In genomic region chr2:89205153-89205552, GRCh38 we compare ENCODE assay signal across 8 cellular contexts.
DNase-seq lines count a peak whose midpoint lies in the region; ATAC-seq and TF ChIP-seq lines count a peak whose summit lies in the region.
"Not testable (repeated sequence)": the region's sequence is repeated elsewhere in the genome, so short reads cannot be mapped to it uniquely, and the experiment has no call there.

No MANE protein-coding gene starts in this region.

- not testable (repeated sequence) for TF ChIP-seq EP300 in stomach (IDR thresholded peaks at IDR 0.05)

- not testable (repeated sequence) for H3K4me1 Mint-ChIP-seq in Calu3 (ENCODE audit: low read depth, unreplicated experiment); activated naive CD4-positive, alpha-beta T cell treated with anti-CD3 and anti-CD28 coated beads for 36 hours (ENCODE audit: low read depth); natural killer cell

- H3K9me3 ChIP-seq in HAP-1; MM.1S (replicated peaks; ENCODE audit: insufficient read depth, low read length); stomach: not testable (repeated sequence)

- not testable (repeated sequence) for BruUV-seq in Calu3 (replicated peaks; lab: Mats Ljungman, UMichigan)

- 20 to 28% (median 26%) methylated on average over 10 to 11 of the region's 11 CpGs for WGBS in stomach, 5 donors

- H4K20me1 ChIP-seq in MM.1S (ENCODE audit: insufficient read depth, low read length) = not testable (repeated sequence)

- H3K36me3 ChIP-seq in HAP-1 (replicated peaks); MM.1S (replicated peaks; ENCODE audit: insufficient read depth, low read length); stomach: not testable (repeated sequence)

- not testable (repeated sequence) for H3K9ac ChIP-seq in MM.1S (ENCODE audit: low read length)

- TF ChIP-seq CTCF in Calu3 (IDR thresholded peaks at IDR 0.05; ENCODE audit: unreplicated experiment) = not testable (repeated sequence)
- TF ChIP-seq CTCF in MM.1S (IDR thresholded peaks at IDR 0.05; ENCODE audit: low read length) = peak; percentile 43
- peak; percentile 14 for TF ChIP-seq CTCF in natural killer cell (IDR thresholded peaks at IDR 0.05)
- peak in 2 of 7 experiments; percentile 20 to 21 for TF ChIP-seq CTCF in stomach (IDR thresholded peaks at IDR 0.05)

- not testable (repeated sequence) for H3K4me1 ChIP-seq in HAP-1; MM.1S (ENCODE audit: low read length); stomach

- not testable (repeated sequence) for H3K9me2 ChIP-seq in MM.1S (replicated peaks; ENCODE audit: insufficient read depth, low read length)

- H3K27ac ChIP-seq in MM.1S (ENCODE audit: low read length); stomach: not testable (repeated sequence)

- in situ Hi-C loops in HAP-1 (cut with MboI; ENCODE audit: low sequenced_read_pairs); SK-MEL-5 (cut with HindIII; ENCODE audit: low pct_unique_long_range_greater_than_20kb, low sequenced_read_pairs): not testable (repeated sequence)

- H3K4me2 ChIP-seq in MM.1S (ENCODE audit: low read depth, low read length) = not testable (repeated sequence)

- not testable (repeated sequence) for H3K4me3 Mint-ChIP-seq in Calu3 (ENCODE audit: low read depth, unreplicated experiment); activated naive CD4-positive, alpha-beta T cell treated with anti-CD3 and anti-CD28 coated beads for 36 hours; natural killer cell

- H3K27me3 ChIP-seq in HAP-1 (ENCODE audit: low read depth); MM.1S (replicated peaks; ENCODE audit: insufficient read depth, low read length); stomach: not testable (repeated sequence)

- H3K79me2 ChIP-seq in MM.1S (ENCODE audit: low read length) = not testable (repeated sequence)

- not testable (repeated sequence) for H2AFZ ChIP-seq in MM.1S (ENCODE audit: low read length)

- DNase-seq in Calu3 (peak; percentile 67), HAP-1 (ENCODE audit: low spot score in 2 of 2) (peak; percentile 11 to 82), MM.1S (peak; percentile 57), SK-MEL-5 (ENCODE audit: low read depth, low spot score) (peak; percentile 55), glomerular endothelial cell (ENCODE audit: extremely low read depth, low read depth, low spot score) (peak; percentile 3), natural killer cell (peak; percentile 29), stomach (peak; percentile 41)
- peak; percentile 58 for DNase-seq in activated naive CD4-positive, alpha-beta T cell treated with anti-CD3 and anti-CD28 coated beads for 36 hours

- CTCF ChIA-PET in Calu3 (lab: Charles Lee); activated naive CD4-positive, alpha-beta T cell treated with anti-CD3 and anti-CD28 coated beads for 36 hours (lab: Charles Lee): not testable (repeated sequence)

- TF ChIP-seq POLR2A in stomach (IDR thresholded peaks at IDR 0.05) = not testable (repeated sequence)

- intact Hi-C loops in Calu3 (cut with micrococcal nuclease; ENCODE audit: unreplicated experiment); activated naive CD4-positive, alpha-beta T cell treated with anti-CD3 and anti-CD28 coated beads for 36 hours (cut with micrococcal nuclease); natural killer cell (cut with micrococcal nuclease); stomach (cut with DNase I; ENCODE audit: low total_unique reads): not testable (repeated sequence)

- not testable (repeated sequence) for H3K27me3 Mint-ChIP-seq in Calu3 (ENCODE audit: unreplicated experiment); activated naive CD4-positive, alpha-beta T cell treated with anti-CD3 and anti-CD28 coated beads for 36 hours (ENCODE audit: low read depth); natural killer cell (ENCODE audit: low read depth in 2 of 2)

- H3K27ac Mint-ChIP-seq in Calu3 (ENCODE audit: unreplicated experiment); activated naive CD4-positive, alpha-beta T cell treated with anti-CD3 and anti-CD28 coated beads for 36 hours; natural killer cell: not testable (repeated sequence)

- not testable (repeated sequence) for H3K9me3 Mint-ChIP-seq in Calu3 (ENCODE audit: low read depth, unreplicated experiment); activated naive CD4-positive, alpha-beta T cell treated with anti-CD3 and anti-CD28 coated beads for 36 hours; natural killer cell

- ATAC-seq in natural killer cell = peak in 1 of 3 donors; percentile 72

- H3F3A ChIP-seq in MM.1S (ENCODE audit: insufficient read depth, low read length) = not testable (repeated sequence)

- H3K36me3 Mint-ChIP-seq in Calu3 (ENCODE audit: insufficient read depth, unreplicated experiment); activated naive CD4-positive, alpha-beta T cell treated with anti-CD3 and anti-CD28 coated beads for 36 hours (ENCODE audit: low read depth); natural killer cell: not testable (repeated sequence)

- H3K4me3 ChIP-seq in HAP-1; MM.1S (ENCODE audit: low read length); stomach: not testable (repeated sequence)

Comparison
In these comparisons a context has a peak if more than half of its experiments do, and no peak if none do; other contexts are left out.
1. DNase-seq: peak in every context shown above with its lines; median percentile 67 in Calu3; 58 in activated naive CD4-positive, alpha-beta T cell treated with anti-CD3 and anti-CD28 coated beads for 36 hours; 57 in MM.1S; 55 in SK-MEL-5; 46 in HAP-1; 41 in stomach; 29 in natural killer cell; 3 in glomerular endothelial cell.